ENCODE assay signal across 21 cellular contexts in genomic region chr15:57015360-57015759, GRCh38.
"Had no signal": no experiment of that assay in that cellular context is flagged by ENCODE, and none has a peak within 500 bp of the region (broad histone marks: within the 10 kb centered on the region; RNA-seq: fewer than 3 reads in every experiment).

No MANE protein-coding gene starts in this region.

- ATAC-seq: activated CD8-positive, alpha-beta T cell treated with anti-CD3 and anti-CD28 coated beads, Interleukin-2, amount 10 ng/mL, durations not matched to agents 7 days and 5 days; effector memory CD8-positive, alpha-beta T cell; gastroesophageal sphincter; heart left ventricle; left colon; naive thymus-derived CD8-positive, alpha-beta T cell; stimulated activated naive CD8-positive, alpha-beta T cell treated with anti-CD3 and anti-CD28 coated beads, Interleukin-15, Interleukin-2, amounts not matched to agents 100 U/mL and 50 U/mL, for 24 hours had no signal

- DNase-seq: activated CD4-positive, alpha-beta T cell treated with anti-CD3 and anti-CD28 coated beads for 1 hour; activated CD4-positive, alpha-beta T cell treated with anti-CD3 and anti-CD28 coated beads, Interleukin-2, amount 50 U/mL, for 1 hour; activated CD8-positive, alpha-beta T cell treated with anti-CD3 and anti-CD28 coated beads, Interleukin-2, amount 10 ng/mL, durations not matched to agents 7 days and 5 days; activated naive CD8-positive, alpha-beta T cell treated with anti-CD3 and anti-CD28 coated beads for 36 hours; activated T-cell treated with anti-CD3 and anti-CD28 coated beads, Interleukin-2, amount 50 U/mL, for 1 hour; effector memory CD8-positive, alpha-beta T cell; esophagus squamous epithelium; heart left ventricle; islet precursor cell; left colon; lower lobe of right lung; naive thymus-derived CD8-positive, alpha-beta T cell; stimulated activated CD4-positive, alpha-beta T cell treated with anti-CD3 and anti-CD28 coated beads, Interleukin-12 subunit alpha, Interleukin-12 subunit beta, amount 100 ng/mL, for 4 hours; stimulated activated CD4-positive, alpha-beta T cell treated with anti-CD3 and anti-CD28 coated beads, Interleukin-4, amount 100 ng/mL, for 4 hours; stimulated activated naive CD8-positive, alpha-beta T cell treated with anti-CD3 and anti-CD28 coated beads, Interleukin-15, Interleukin-2, amounts not matched to agents 100 U/mL and 50 U/mL, for 24 hours; T-helper 2 cell; thyroid gland; WERI-Rb-1 had no signal

- H3K9me3 ChIP-seq: esophagus squamous epithelium, gastroesophageal sphincter, heart left ventricle, lower lobe of right lung, prostate gland, thyroid gland had no signal

- H3K27ac Mint-ChIP-seq: activated CD8-positive, alpha-beta T cell treated with anti-CD3 and anti-CD28 coated beads, Interleukin-2, amount 10 ng/mL, durations not matched to agents 7 days and 5 days; activated naive CD8-positive, alpha-beta T cell treated with anti-CD3 and anti-CD28 coated beads for 36 hours; effector memory CD8-positive, alpha-beta T cell; naive thymus-derived CD8-positive, alpha-beta T cell had no signal

- H3K36me3 ChIP-seq: esophagus squamous epithelium, gastroesophageal sphincter, heart left ventricle, lower lobe of right lung, prostate gland, thyroid gland had no signal

- H3K4me3 Mint-ChIP-seq: activated CD8-positive, alpha-beta T cell treated with anti-CD3 and anti-CD28 coated beads, Interleukin-2, amount 10 ng/mL, durations not matched to agents 7 days and 5 days; activated naive CD8-positive, alpha-beta T cell treated with anti-CD3 and anti-CD28 coated beads for 36 hours; central memory CD8-positive, alpha-beta T cell; effector memory CD8-positive, alpha-beta T cell; naive thymus-derived CD8-positive, alpha-beta T cell had no signal

- H3K4me3 ChIP-seq: esophagus squamous epithelium, gastroesophageal sphincter, heart left ventricle, lower lobe of right lung, prostate gland, thyroid gland had no signal

- H3K27ac ChIP-seq: esophagus squamous epithelium, gastroesophageal sphincter, heart left ventricle, lower lobe of right lung, prostate gland, thyroid gland, WERI-Rb-1 had no signal

- H3K27me3 ChIP-seq: esophagus squamous epithelium, gastroesophageal sphincter, heart left ventricle, thyroid gland had no signal

- H3K27me3 Mint-ChIP-seq: activated naive CD8-positive, alpha-beta T cell treated with anti-CD3 and anti-CD28 coated beads for 36 hours; central memory CD8-positive, alpha-beta T cell; effector memory CD8-positive, alpha-beta T cell; naive thymus-derived CD8-positive, alpha-beta T cell had no signal

- H3K4me1 ChIP-seq: prostate gland had no signal

- H3K9me3 Mint-ChIP-seq: central memory CD8-positive, alpha-beta T cell; effector memory CD8-positive, alpha-beta T cell; naive thymus-derived CD8-positive, alpha-beta T cell had no signal
